ENCODE assay signal across 1 cellular context in genomic region chr17:48583708-48584582, GRCh38.
TF ChIP-seq lines count a peak whose summit lies in the region.

No MANE protein-coding gene starts in this region.

TF ChIP-seq in HCT116, 20 proteins besides CTCF, POLR2A, EP300 and RAD21 (continued from another document):
- TF ChIP-seq ZBTB33 (IDR thresholded peaks at IDR 0.05; ENCODE audit: extremely low read depth, insufficient replicate concordance, low read length), result no peak
- no peak for TF ChIP-seq CBX3 (IDR thresholded peaks at IDR 0.05; ENCODE audit: low read depth)
- TF ChIP-seq ELF1 (IDR thresholded peaks at IDR 0.05; ENCODE audit: borderline replicate concordance, low read depth), result no peak
- no peak for TF ChIP-seq EGR1 (IDR thresholded peaks at IDR 0.05; ENCODE audit: low read depth)
- no peak for TF ChIP-seq POLR2AphosphoS5 (IDR thresholded peaks at IDR 0.05; ENCODE audit: low read depth, low read length)
- TF ChIP-seq ATF3 (IDR thresholded peaks at IDR 0.05), result no peak
- TF ChIP-seq CEBPB (IDR thresholded peaks at IDR 0.05; ENCODE audit: low read depth), result no peak
